In the genomic region with DNA sequence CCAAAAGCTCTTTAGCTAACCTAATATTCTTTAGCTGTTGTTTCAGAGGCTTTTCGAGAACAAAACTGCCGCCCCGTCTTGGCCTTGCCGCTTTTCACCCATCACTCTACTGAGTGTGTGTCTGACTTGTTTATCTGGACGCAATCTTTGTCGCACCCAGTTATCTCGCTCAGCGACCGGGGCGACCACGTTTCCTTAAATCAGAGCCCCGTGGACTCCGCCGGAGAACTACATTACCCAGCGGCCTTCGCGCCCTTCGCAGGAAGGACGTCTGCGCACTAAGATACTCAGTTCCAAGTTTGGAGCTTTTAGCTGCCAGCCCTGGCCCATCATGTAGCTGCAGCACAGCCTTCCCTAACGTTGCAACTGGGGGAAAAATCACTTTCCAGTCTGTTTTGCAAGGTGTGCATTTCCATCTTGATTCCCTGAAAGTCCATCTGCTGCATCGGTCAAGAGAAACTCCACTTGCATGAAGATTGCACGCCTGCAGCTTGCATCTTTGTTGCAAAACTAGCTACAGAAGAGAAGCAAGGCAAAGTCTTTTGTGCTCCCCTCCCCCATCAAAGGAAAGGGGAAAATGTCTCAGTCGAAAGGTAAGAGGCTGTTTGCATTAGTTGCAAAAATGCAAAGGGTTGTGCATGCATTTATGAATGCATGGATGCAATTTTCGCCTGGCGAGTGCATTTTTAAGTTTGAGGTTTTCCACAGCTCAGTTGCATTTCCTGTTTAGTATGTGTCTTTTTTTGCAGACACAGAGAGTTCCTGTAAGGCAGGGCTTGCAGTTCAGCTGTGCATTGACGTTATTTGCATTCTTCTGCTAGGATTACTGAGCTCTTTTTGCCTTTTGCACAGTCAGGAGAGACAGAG, we compare ENCODE assay signal across 8 cellular contexts. TPM values are rescaled to one million over a fixed set of nuclear protein-coding genes. Genes with fewer than 3 reads are reported as not detected.
A peak's percentile ranks its signal among the peaks of the same experiment; 100 is the strongest.
DNase-seq lines count a peak whose midpoint lies in the region; ATAC-seq and TF ChIP-seq lines count a peak whose summit lies in the region.

Gene MAP2K6, plus strand, starts transcription at position 290 of the 867 bp plus-strand sequence. Its CDS starts 288 bp downstream, at position 578.

- ATAC-seq in HG03378 (IDR thresholded peaks at IDR 0.05; ENCODE audit: unreplicated experiment) = peak; percentile 93

- H3K4me3 ChIP-seq in epithelial cell of proximal tubule (ENCODE audit: low read depth, low read length) = peak within 1 kb of the TSS; percentile 68

- peak; percentile 2 to 85 (median 72) for DNase-seq in C1 segment of cervical spinal cord (lab: John Stamatoyannopoulos, UW)
- DNase-seq in GM19240 (ENCODE audit: insufficient read length, low spot score) = peak; percentile 63
- peak; percentile 81 for DNase-seq in NCI-H774 (lab: John Stamatoyannopoulos, UW)
- DNase-seq in activated CD8-positive, alpha-beta memory T cell treated with anti-CD3 and anti-CD28 coated beads for 48 hours (ENCODE audit: low read depth in 2 of 3, low spot score in 2 of 3) = peak; percentile 51 to 55 (median 55)
- no peak for DNase-seq in epithelial cell of proximal tubule (ENCODE audit: low read depth)
- DNase-seq in middle frontal gyrus (ENCODE audit: extremely low spot score, low spot score) = peak; percentile 82
- peak; percentile 61 to 68 for DNase-seq in stimulated activated CD8-positive, alpha-beta memory T cell treated with anti-CD3 and anti-CD28 coated beads, Interleukin-2, amount 100 ng/mL, for 48 hours (ENCODE audit: low read depth in 2 of 2)

- no peak for TF ChIP-seq CTCF in epithelial cell of proximal tubule (conservative IDR thresholded peaks at IDR 0.05; ENCODE audit: low read depth, low read length)

RNA-seq across cellular contexts. Expression of gene MAP2K6, which starts in this region (rescaled TPM):
- 0.72 and 1.8 TPM in 2 replicates for total RNA-seq in epithelial cell of proximal tubule
